8 cellular contexts compared by ENCODE assay signal in genomic region chr17:75896360-75897075, GRCh38. TPM values are rescaled to one million over a fixed set of nuclear protein-coding genes. Genes with fewer than 3 reads are reported as not detected.
DNase-seq lines count a peak whose midpoint lies in the region; ATAC-seq, FAIRE-seq and TF ChIP-seq lines count a peak whose summit lies in the region.

TRIM65 (minus strand) TSS chr17:75896951; CDS start chr17:75896937, 14 bp downstream.

- H2AFZ ChIP-seq in neural cell (ENCODE audit: low read depth, low read length), result no peak within 1 kb of the TSS

- no peak within 1 kb of the TSS for H3K4me2 ChIP-seq in neural cell (ENCODE audit: low read length)

- TF ChIP-seq CTCF in RWPE1 (conservative IDR thresholded peaks at IDR 0.05; ENCODE audit: low read depth) (peak; percentile 78), fibroblast of the aortic adventitia (IDR thresholded peaks at IDR 0.05; ENCODE audit: insufficient read depth, low read length) (peak; percentile 18), neural cell (IDR thresholded peaks at IDR 0.05; ENCODE audit: poor library complexity, severe bottlenecking) (peak; percentile 49), stomach (IDR thresholded peaks at IDR 0.05) (peak in 2 of 7 experiments; percentile 6 to 58)

- TF ChIP-seq POLR2A in stomach (IDR thresholded peaks at IDR 0.05), result peak in 1 of 4 donors; percentile 42

- ATAC-seq in GM19455 (IDR thresholded peaks at IDR 0.05; ENCODE audit: unreplicated experiment), result peak; percentile 71

- no peaks in the 10 kb centered on the region for H4K20me1 ChIP-seq in neural cell (ENCODE audit: insufficient read depth)

- H3K79me2 ChIP-seq in neural cell (replicated peaks; ENCODE audit: insufficient read depth, low read length), result no peaks in the 10 kb centered on the region

- H3K9me2 ChIP-seq in neural cell (ENCODE audit: insufficient read depth, low read length), result no peaks in the 10 kb centered on the region

- FAIRE-seq in HTR-8/SVneo (lab: Jason Lieb, UNC), result peak; percentile 95

- CTCF ChIA-PET in RWPE1 (lab: Yijun Ruan, JAX), result interaction anchor here (0.5 to 1.8 kb wide), 14 partner anchors 9 to 566 kb away, joined by 3 to 14 read pairs (median 4); partner anchors contain the start of genes MRPL38, TRIM47 and WBP2

- TF ChIP-seq EP300 in neural cell (conservative IDR thresholded peaks at IDR 0.05; ENCODE audit: poor library complexity, severe bottlenecking) (no peak), stomach (IDR thresholded peaks at IDR 0.05) (no peak)

- H3F3A ChIP-seq in neural cell (ENCODE audit: insufficient read depth, low read length, poor library complexity, severe bottlenecking), result no peaks in the 10 kb centered on the region

- DNase-seq in COLO668 (lab: John Stamatoyannopoulos, UW; ENCODE audit: unreplicated experiment), result peak; percentile 79
- DNase-seq in HTR-8/SVneo (ENCODE audit: insufficient read length, low spot score), result peak; percentile 88
- DNase-seq in RWPE1 (ENCODE audit: low spot score), result peak; percentile 67
- DNase-seq in activated T-helper 9 cell treated with anti-CD3 and anti-CD28 coated beads, Interleukin-2, amount 50 U/mL, for 16 hours (ENCODE audit: low read depth), result peak; percentile 67
- DNase-seq in fibroblast of the aortic adventitia (ENCODE audit: low read depth), result peak; percentile 66
- DNase-seq in stomach, result peak; percentile 86

- WGBS in stomach, 5 donors, result 0 to 1% (median 0%) methylated on average over 1 to 95 of the region's 95 CpGs

- POLR2A ChIA-PET in RWPE1 (lab: Yijun Ruan, JAX; ENCODE audit: low non-redundant PET), result interaction anchor here (0.5 to 1.3 kb wide), 2 partner anchors 10 to 13 kb away, joined by 9 to 11 read pairs; no protein-coding TSS in a partner anchor

- H3K27me3 ChIP-seq in neural cell (ENCODE audit: insufficient read depth, low read depth, low read length) (no peaks in the 10 kb centered on the region), stomach (no peaks in the 10 kb centered on the region)

- H3K4me1 ChIP-seq in stomach, result peaks cover 19 to 60% (median 44%) of the 10 kb centered on the region in 4 donors

- H3K36me3 ChIP-seq in neural cell (ENCODE audit: insufficient read depth, low read length) (no peaks in the 10 kb centered on the region), stomach (peaks cover 36 to 56% (median 49%) of the 10 kb centered on the region in 4 donors)

- H3K9ac ChIP-seq in neural cell (ENCODE audit: low read length), result no peak within 1 kb of the TSS

- peak within 1 kb of the TSS; percentile 91 for H3K27ac ChIP-seq in RWPE1
- H3K27ac ChIP-seq in neural cell (ENCODE audit: low read length), result no peak within 1 kb of the TSS
- H3K27ac ChIP-seq in stomach, result peak within 1 kb of the TSS; percentile 91 to 97 (median 94)

- intact Hi-C loops in stomach (cut with DNase I; ENCODE audit: low total_unique reads), result no loop called here

- peak within 1 kb of the TSS; percentile 93 for H3K4me3 ChIP-seq in fibroblast of the aortic adventitia (ENCODE audit: low read depth, low read length)
- H3K4me3 ChIP-seq in neural cell (ENCODE audit: low read length), result peak within 1 kb of the TSS; percentile 47
- peak within 1 kb of the TSS; percentile 74 to 85 (median 80) for H3K4me3 ChIP-seq in stomach

- TF ChIP-seq RAD21 in neural cell (conservative IDR thresholded peaks at IDR 0.05), result no peak

- H3K9me3 ChIP-seq in neural cell (ENCODE audit: low read length), result no peaks in the 10 kb centered on the region
- no peaks in the 10 kb centered on the region for H3K9me3 ChIP-seq in stomach

TF ChIP-seq in neural cell, 6 proteins besides CTCF, POLR2A, EP300 and RAD21:
- TF ChIP-seq REST (IDR thresholded peaks at IDR 0.05; ENCODE audit: borderline replicate concordance), result no peak
- TF ChIP-seq MXI1 (conservative IDR thresholded peaks at IDR 0.05; ENCODE audit: poor library complexity, severe bottlenecking), result peak; percentile 35
TF ChIP-seq in neural cell: peak in this region for 1.

RNA-seq across cellular contexts. Expression of gene TRIM65, which starts in this region (rescaled TPM):
- total RNA-seq in fibroblast of the aortic adventitia (ENCODE audit: low replicate concordance), result 7.7 and 11.4 TPM in 2 replicates
- polyA plus RNA-seq in neural cell, result 1.5 and 1.7 TPM in 2 replicates
- polyA minus RNA-seq in neural cell, result 0.73 and 0.93 TPM in 2 replicates
- 10 to 100 TPM in 3 of 5 donors, 1 to 10 TPM in 1, not detected in 1; 9.2 to 26.6 (median 16.9) TPM for total RNA-seq in stomach
- polyA plus RNA-seq in stomach, result 10 to 100 TPM in 1 of 3 donors, 1 to 10 TPM in 2; 8.1 to 10.6 (median 9.5) TPM
